ENCODE assay signal across 13 cellular contexts in genomic region chr12:65911321-65911720, GRCh38.
DNase-seq lines count a peak whose midpoint lies in the region; ATAC-seq and TF ChIP-seq lines count a peak whose summit lies in the region.
"Had no signal": no experiment of that assay in that cellular context is flagged by ENCODE, and none has a peak within 500 bp of the region (broad histone marks: within the 10 kb centered on the region; RNA-seq: fewer than 3 reads in every experiment).

No MANE protein-coding gene starts in this region.

- 0 out of 2 replicates have a peak overlapping the region, but pooled peaks have one; percentile 24 for H3K27ac Mint-ChIP-seq in WTC11
- no peak overlapping the region for H3K27ac Mint-ChIP-seq in activated CD4-positive, alpha-beta memory T cell treated with anti-CD3 and anti-CD28 coated beads, Interleukin-2, amount 10 ng/mL, durations not matched to agents 7 days and 5 days

- in situ Hi-C loops in Caki2 (cut with HindIII; ENCODE audit: low pct_unique_long_range_greater_than_20kb, low sequenced_read_pairs) = no loop called here

- H3K36me3 Mint-ChIP-seq in WTC11 = peaks cover 22% of the 10 kb centered on the region
- H3K36me3 Mint-ChIP-seq in activated CD4-positive, alpha-beta memory T cell treated with anti-CD3 and anti-CD28 coated beads, Interleukin-2, amount 10 ng/mL, durations not matched to agents 7 days and 5 days (ENCODE audit: low read depth) = no peaks in the 10 kb centered on the region

- H3K4me3 ChIP-seq in right cardiac atrium (ENCODE audit: low read length) = no peak overlapping the region
- H3K4me3 ChIP-seq: dorsolateral prefrontal cortex, thoracic aorta had no signal

- no peaks in the 10 kb centered on the region for H3K9me3 ChIP-seq in right cardiac atrium (ENCODE audit: control insufficient read depth, low read length)
- H3K9me3 ChIP-seq: thoracic aorta had no signal

- DNase-seq in Caki2 (ENCODE audit: low read depth) (peak; percentile 71), M059J (ENCODE audit: low read depth) (peak; percentile 65), WTC11 (ENCODE audit: low spot score) (no peak), kidney glomerular epithelial cell (lab: John Stamatoyannopoulos, UW) (peak; percentile 10), right cardiac atrium (no peak), Ammon's horn (ENCODE audit: low spot score) (no peak)
- no peak for DNase-seq in activated CD4-positive, alpha-beta memory T cell treated with anti-CD3 and anti-CD28 coated beads, Interleukin-2, amount 10 ng/mL, durations not matched to agents 7 days and 5 days
- DNase-seq: activated CD4-positive, alpha-beta T cell treated with anti-CD3 and anti-CD28 coated beads for 1 hour; dorsolateral prefrontal cortex; Karpas-422; stimulated activated CD4-positive, alpha-beta T cell treated with anti-CD3 and anti-CD28 coated beads, Interleukin-4, amount 100 ng/mL, for 4 hours had no signal

- peaks cover 10% of the 10 kb centered on the region for H3K9me3 Mint-ChIP-seq in WTC11
- no peaks in the 10 kb centered on the region for H3K9me3 Mint-ChIP-seq in activated CD4-positive, alpha-beta memory T cell treated with anti-CD3 and anti-CD28 coated beads, Interleukin-2, amount 10 ng/mL, durations not matched to agents 7 days and 5 days

- POLR2A ChIA-PET in WTC11 (lab: Charles Lee) = no interaction called here
- POLR2A ChIA-PET in activated CD4-positive, alpha-beta memory T cell treated with anti-CD3 and anti-CD28 coated beads, Interleukin-2, amount 10 ng/mL, durations not matched to agents 7 days and 5 days (lab: Charles Lee) = no interaction called here

- ATAC-seq in WTC11 = no peak
- no peak for ATAC-seq in right cardiac atrium
- ATAC-seq in HG02642 (IDR thresholded peaks at IDR 0.05; ENCODE audit: poor library complexity, unreplicated experiment) = no peak

- 62% methylated on average over 5 of the region's 5 CpGs for WGBS in right cardiac atrium

- no peak overlapping the region for H3K4me3 Mint-ChIP-seq in WTC11
- no peak overlapping the region for H3K4me3 Mint-ChIP-seq in activated CD4-positive, alpha-beta memory T cell treated with anti-CD3 and anti-CD28 coated beads, Interleukin-2, amount 10 ng/mL, durations not matched to agents 7 days and 5 days

- H3K27me3 ChIP-seq in right cardiac atrium (ENCODE audit: control insufficient read depth, insufficient read depth) = no peaks in the 10 kb centered on the region

- CTCF ChIA-PET in WTC11 (lab: Charles Lee) = no interaction called here
- CTCF ChIA-PET in activated CD4-positive, alpha-beta memory T cell treated with anti-CD3 and anti-CD28 coated beads, Interleukin-2, amount 10 ng/mL, durations not matched to agents 7 days and 5 days (lab: Charles Lee) = interaction anchor here (1.0 kb wide), 1 partner anchor 8 kb away, joined by 3 read pairs; no protein-coding TSS in a partner anchor

- H3K27ac ChIP-seq in right cardiac atrium (ENCODE audit: low read length) = no peak overlapping the region
- H3K27ac ChIP-seq: dorsolateral prefrontal cortex, thoracic aorta had no signal

- TF ChIP-seq CTCF in WTC11 (IDR thresholded peaks at IDR 0.05) = no peak

- peaks cover 42% of the 10 kb centered on the region for H3K4me1 Mint-ChIP-seq in WTC11
- no peaks in the 10 kb centered on the region for H3K4me1 Mint-ChIP-seq in activated CD4-positive, alpha-beta memory T cell treated with anti-CD3 and anti-CD28 coated beads, Interleukin-2, amount 10 ng/mL, durations not matched to agents 7 days and 5 days

- no peaks in the 10 kb centered on the region for H3K27me3 Mint-ChIP-seq in WTC11 (ENCODE audit: low read depth)
- H3K27me3 Mint-ChIP-seq in activated CD4-positive, alpha-beta memory T cell treated with anti-CD3 and anti-CD28 coated beads, Interleukin-2, amount 10 ng/mL, durations not matched to agents 7 days and 5 days = peaks cover 19% of the 10 kb centered on the region

- intact Hi-C loops in right cardiac atrium (cut with DNase I) = no loop called here

- no peaks in the 10 kb centered on the region for H3K4me1 ChIP-seq in right cardiac atrium (ENCODE audit: control insufficient read depth, insufficient read depth, low read length)

TF ChIP-seq in WTC11, 78 proteins besides CTCF, POLR2A, EP300 and RAD21:
- TF ChIP-seq, protein P1, sequence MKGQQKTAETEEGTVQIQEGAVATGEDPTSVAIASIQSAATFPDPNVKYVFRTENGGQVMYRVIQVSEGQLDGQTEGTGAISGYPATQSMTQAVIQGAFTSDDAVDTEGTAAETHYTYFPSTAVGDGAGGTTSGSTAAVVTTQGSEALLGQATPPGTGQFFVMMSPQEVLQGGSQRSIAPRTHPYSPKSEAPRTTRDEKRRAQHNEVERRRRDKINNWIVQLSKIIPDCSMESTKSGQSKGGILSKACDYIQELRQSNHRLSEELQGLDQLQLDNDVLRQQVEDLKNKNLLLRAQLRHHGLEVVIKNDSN (CRISPR knock-in tag; IDR thresholded peaks at IDR 0.05) = no peak
- TF ChIP-seq RELA (CRISPR knock-in tag; IDR thresholded peaks at IDR 0.05; ENCODE audit: borderline replicate concordance) (no peak), JAZF1 (CRISPR knock-in tag; IDR thresholded peaks at IDR 0.05) (no peak), CREB1 (CRISPR knock-in tag; IDR thresholded peaks at IDR 0.05) (no peak), ZNF416 (CRISPR knock-in tag; IDR thresholded peaks at IDR 0.05) (no peak), FOXJ3 (CRISPR knock-in tag; IDR thresholded peaks at IDR 0.05; ENCODE audit: borderline replicate concordance) (no peak), SP1 (CRISPR knock-in tag; conservative IDR thresholded peaks at IDR 0.05) (no peak), ERG (CRISPR knock-in tag; IDR thresholded peaks at IDR 0.05) (no peak), CBFB (CRISPR knock-in tag; IDR thresholded peaks at IDR 0.05; ENCODE audit: low read depth) (no peak), NR2C2 (CRISPR knock-in tag; IDR thresholded peaks at IDR 0.05) (no peak), ETV6 (CRISPR knock-in tag; IDR thresholded peaks at IDR 0.05) (no peak), ATF1 (CRISPR knock-in tag; IDR thresholded peaks at IDR 0.05) (no peak), CDX4 (CRISPR knock-in tag; IDR thresholded peaks at IDR 0.05; ENCODE audit: borderline replicate concordance) (no peak), TEAD1 (CRISPR knock-in tag; IDR thresholded peaks at IDR 0.05) (no peak), GABPB1 (CRISPR knock-in tag; IDR thresholded peaks at IDR 0.05) (no peak), CREM (CRISPR knock-in tag; IDR thresholded peaks at IDR 0.05) (no peak)
- TF ChIP-seq, protein P2, sequence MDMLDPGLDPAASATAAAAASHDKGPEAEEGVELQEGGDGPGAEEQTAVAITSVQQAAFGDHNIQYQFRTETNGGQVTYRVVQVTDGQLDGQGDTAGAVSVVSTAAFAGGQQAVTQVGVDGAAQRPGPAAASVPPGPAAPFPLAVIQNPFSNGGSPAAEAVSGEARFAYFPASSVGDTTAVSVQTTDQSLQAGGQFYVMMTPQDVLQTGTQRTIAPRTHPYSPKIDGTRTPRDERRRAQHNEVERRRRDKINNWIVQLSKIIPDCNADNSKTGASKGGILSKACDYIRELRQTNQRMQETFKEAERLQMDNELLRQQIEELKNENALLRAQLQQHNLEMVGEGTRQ (CRISPR knock-in tag; IDR thresholded peaks at IDR 0.05) = no peak
- TF ChIP-seq, protein P3, sequence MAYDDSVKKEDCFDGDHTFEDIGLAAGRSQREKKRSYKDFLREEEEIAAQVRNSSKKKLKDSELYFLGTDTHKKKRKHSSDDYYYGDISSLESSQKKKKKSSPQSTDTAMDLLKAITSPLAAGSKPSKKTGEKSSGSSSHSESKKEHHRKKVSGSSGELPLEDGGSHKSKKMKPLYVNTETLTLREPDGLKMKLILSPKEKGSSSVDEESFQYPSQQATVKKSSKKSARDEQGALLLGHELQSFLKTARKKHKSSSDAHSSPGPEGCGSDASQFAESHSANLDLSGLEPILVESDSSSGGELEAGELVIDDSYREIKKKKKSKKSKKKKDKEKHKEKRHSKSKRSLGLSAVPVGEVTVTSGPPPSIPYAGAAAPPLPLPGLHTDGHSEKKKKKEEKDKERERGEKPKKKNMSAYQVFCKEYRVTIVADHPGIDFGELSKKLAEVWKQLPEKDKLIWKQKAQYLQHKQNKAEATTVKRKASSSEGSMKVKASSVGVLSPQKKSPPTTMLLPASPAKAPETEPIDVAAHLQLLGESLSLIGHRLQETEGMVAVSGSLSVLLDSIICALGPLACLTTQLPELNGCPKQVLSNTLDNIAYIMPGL (CRISPR knock-in tag; IDR thresholded peaks at IDR 0.05) = no peak

Comparison
In these comparisons a context has a peak if more than half of its experiments do, and no peak if none do; other contexts are left out.
1. DNase-seq: peak in Caki2 (single experiment), M059J (single experiment) and kidney glomerular epithelial cell (single experiment); none in WTC11 (single experiment), right cardiac atrium (0 of 3), activated CD4-positive, alpha-beta memory T cell treated with anti-CD3 and anti-CD28 coated beads, Interleukin-2, amount 10 ng/mL, durations not matched to agents 7 days and 5 days (single experiment) and Ammon's horn (single experiment).